Comparison of ENCODE assay signal across 8 cellular contexts in the genomic region with DNA sequence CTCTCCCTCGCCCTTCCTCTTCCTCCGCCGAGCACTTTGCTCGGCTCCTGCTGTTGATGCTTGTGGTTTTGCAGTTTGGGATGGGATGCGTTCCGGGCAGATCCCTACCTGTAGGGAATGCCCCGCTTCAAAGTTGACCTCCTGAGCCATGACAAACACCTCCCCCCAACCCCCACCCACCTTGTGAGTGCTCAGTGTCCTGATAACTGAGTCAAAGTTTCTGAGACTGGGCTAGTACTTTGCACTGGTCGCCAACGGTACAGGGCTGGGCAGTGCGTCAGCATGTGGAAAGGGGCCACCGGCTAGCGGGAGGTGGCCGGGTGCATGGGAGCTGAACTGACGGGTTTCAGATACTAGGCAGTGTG. TPM values are rescaled to one million over a fixed set of nuclear protein-coding genes. Genes with fewer than 3 reads are reported as not detected.
DNase-seq lines count a peak whose midpoint lies in the region; ATAC-seq and TF ChIP-seq lines count a peak whose summit lies in the region.

No MANE protein-coding gene starts in this region.

- WGBS in H9 (ENCODE audit: extremely low coverage, insufficient read length, low lambda C conversion rate): no CpG with 5 or more reads among the region's 14 CpGs

- H2BK20ac ChIP-seq in H9 (ENCODE audit: low read depth, low read length, poor library complexity, severe bottlenecking): no peak overlapping the region

- H3K27ac Mint-ChIP-seq in H9: peak overlapping the region; percentile 66 to 94 (median 91); a peak in 6 of 7 replicates

- ATAC-seq in HG03175 (IDR thresholded peaks at IDR 0.05; ENCODE audit: unreplicated experiment): no peak

- H3K9ac ChIP-seq in H9 (ENCODE audit: extremely low read depth, insufficient read length, low read length) (peak overlapping the region; percentile 20), NT2/D1 (ENCODE audit: insufficient read length, low read depth) (peak overlapping the region; percentile 71)

- H3K14ac ChIP-seq in H9 (ENCODE audit: insufficient read depth, low read length): no peak overlapping the region

- H2AFZ ChIP-seq in H9 (ENCODE audit: low read length): peak overlapping the region; percentile 11

- H3K79me2 ChIP-seq in H9 (ENCODE audit: insufficient read depth, low read length): no peaks in the 10 kb centered on the region

- peak overlapping the region; percentile 97 for H3K4me3 ChIP-seq in GM06990 (replicated peaks; ENCODE audit: low read depth, low read length)
- peak overlapping the region; percentile 77 for H3K4me3 ChIP-seq in NT2/D1 (ENCODE audit: insufficient read length, low read depth)

- no peak overlapping the region for H2BK15ac ChIP-seq in H9 (ENCODE audit: low read depth, low read length)

- no peaks in the 10 kb centered on the region for H3K79me1 ChIP-seq in H9 (ENCODE audit: insufficient read depth, low read depth, low read length, poor library complexity, severe bottlenecking)

- no peak overlapping the region for H4K8ac ChIP-seq in H9 (replicated peaks; ENCODE audit: insufficient read length, low read depth, low read length)

- H3K9me3 ChIP-seq in H9 (ENCODE audit: control insufficient read depth, low read depth, low read length) (no peaks in the 10 kb centered on the region), NT2/D1 (ENCODE audit: insufficient read depth, low read length) (no peaks in the 10 kb centered on the region)

- no peak overlapping the region for H4K91ac ChIP-seq in H9 (ENCODE audit: insufficient read length, low read depth, low read length)

- peaks cover 1% of the 10 kb centered on the region for H3K27me3 Mint-ChIP-seq in H9 (ENCODE audit: low read depth)

- TF ChIP-seq CTCF in GM06990 (IDR thresholded peaks at IDR 0.05; ENCODE audit: insufficient read depth, low read length, poor library complexity, severe bottlenecking) (no peak), H9 (conservative IDR thresholded peaks at IDR 0.05) (no peak)

- H3K23me2 ChIP-seq in H9 (ENCODE audit: insufficient read length, low read depth, low read length, poor library complexity, severe bottlenecking): peaks cover 4% of the 10 kb centered on the region

- H3T11ph ChIP-seq in H9 (ENCODE audit: low read length): no peak overlapping the region

- no peak overlapping the region for H4K5ac ChIP-seq in H9 (ENCODE audit: insufficient read length, low read depth, low read length)

- H2BK5ac ChIP-seq in H9 (ENCODE audit: insufficient read length, low read length): no peak overlapping the region

- peak overlapping the region; percentile 84 to 99 for H3K4me3 Mint-ChIP-seq in H9

- H3K36me3 ChIP-seq in GM06990 (ENCODE audit: control insufficient read depth, insufficient read depth, low read length): no peaks in the 10 kb centered on the region
- H3K36me3 ChIP-seq in NT2/D1 (ENCODE audit: insufficient read depth, insufficient read length, low read length): no peaks in the 10 kb centered on the region

- no peak overlapping the region for H3K18ac ChIP-seq in H9 (ENCODE audit: insufficient read length, low read depth, low read length)

- peaks cover 20 to 27% of the 10 kb centered on the region in 2 experiments for H3K4me1 Mint-ChIP-seq in H9

- H4K20me1 ChIP-seq in H9 (ENCODE audit: control insufficient read depth, insufficient read depth, insufficient read length): no peaks in the 10 kb centered on the region

- H3K4me1 ChIP-seq in H9 (ENCODE audit: insufficient read depth, low read length) (0 out of 2 replicates have a peak, but pooled peaks cover 4% of the 10 kb centered on the region), NT2/D1 (ENCODE audit: insufficient read depth, insufficient read length) (peaks cover 2% of the 10 kb centered on the region)

- H2BK120ac ChIP-seq in H9 (ENCODE audit: low read depth, low read length, poor library complexity, severe bottlenecking): no peak overlapping the region

- no peak overlapping the region for H3K23ac ChIP-seq in H9 (ENCODE audit: insufficient read length, low read depth, low read length)

- H3K4me2 ChIP-seq in H9 (ENCODE audit: insufficient read depth, insufficient read length, low read length): peak overlapping the region; percentile 87

- H3K4ac ChIP-seq in H9 (ENCODE audit: low read depth, low read length): no peak overlapping the region

- no peak overlapping the region for H3K56ac ChIP-seq in H9 (ENCODE audit: insufficient read length, low read depth, low read length)

- H3K36me3 Mint-ChIP-seq in H9 (ENCODE audit: insufficient read depth in 1 of 3, low read depth in 3 of 3): no peaks in the 10 kb centered on the region

- no peak overlapping the region for H2BK12ac ChIP-seq in H9 (ENCODE audit: insufficient read length, low read depth, low read length)

- DNase-seq in GM06990 (ENCODE audit: extremely low read depth, insufficient read length): no peak
- DNase-seq in H9: peak; percentile 42
- no peak for DNase-seq in NT2/D1 (ENCODE audit: low read depth, low spot score)
- peak; percentile 20 for DNase-seq in amniotic epithelial cell (ENCODE audit: low read depth)
- peak; percentile 55 for DNase-seq in hepatic stellate cell (ENCODE audit: low spot score)
- peak; percentile 32 for DNase-seq in renal cortical epithelial cell (ENCODE audit: low read depth)
- no peak for DNase-seq in ecto neural progenitor cell (ENCODE audit: low spot score)

- H3K27ac ChIP-seq in H9 (ENCODE audit: insufficient read length, low read depth, low read length): no peak overlapping the region

- H2AK5ac ChIP-seq in H9 (ENCODE audit: insufficient read length, low read length): no peak overlapping the region

- no peaks in the 10 kb centered on the region for H3K9me3 Mint-ChIP-seq in H9

- H3K27me3 ChIP-seq in GM06990 (replicated peaks; ENCODE audit: control insufficient read depth, insufficient read depth, low read length) (no peaks in the 10 kb centered on the region), H9 (ENCODE audit: insufficient read depth, low read length) (no peaks in the 10 kb centered on the region), NT2/D1 (ENCODE audit: insufficient read depth, insufficient read length) (peaks cover 12% of the 10 kb centered on the region)

RNA-seq across cellular contexts. Expression of gene RABGAP1L, which starts 0.8 kb away (rescaled TPM):
- 146 and 147 TPM in 2 replicates for total RNA-seq in H9 (2021)
- total RNA-seq in renal cortical epithelial cell: 63.7 and 79.2 TPM in 2 replicates

Comparison
In these comparisons a context has a peak if more than half of its experiments do, and no peak if none do; other contexts are left out.
1. DNase-seq: peak in H9 (single experiment), amniotic epithelial cell (single experiment), hepatic stellate cell (single experiment) and renal cortical epithelial cell (single experiment); none in GM06990 (single experiment), NT2/D1 (single experiment) and ecto neural progenitor cell (single experiment).